Comparison of ENCODE assay signal across 9 cellular contexts in the genomic region with DNA sequence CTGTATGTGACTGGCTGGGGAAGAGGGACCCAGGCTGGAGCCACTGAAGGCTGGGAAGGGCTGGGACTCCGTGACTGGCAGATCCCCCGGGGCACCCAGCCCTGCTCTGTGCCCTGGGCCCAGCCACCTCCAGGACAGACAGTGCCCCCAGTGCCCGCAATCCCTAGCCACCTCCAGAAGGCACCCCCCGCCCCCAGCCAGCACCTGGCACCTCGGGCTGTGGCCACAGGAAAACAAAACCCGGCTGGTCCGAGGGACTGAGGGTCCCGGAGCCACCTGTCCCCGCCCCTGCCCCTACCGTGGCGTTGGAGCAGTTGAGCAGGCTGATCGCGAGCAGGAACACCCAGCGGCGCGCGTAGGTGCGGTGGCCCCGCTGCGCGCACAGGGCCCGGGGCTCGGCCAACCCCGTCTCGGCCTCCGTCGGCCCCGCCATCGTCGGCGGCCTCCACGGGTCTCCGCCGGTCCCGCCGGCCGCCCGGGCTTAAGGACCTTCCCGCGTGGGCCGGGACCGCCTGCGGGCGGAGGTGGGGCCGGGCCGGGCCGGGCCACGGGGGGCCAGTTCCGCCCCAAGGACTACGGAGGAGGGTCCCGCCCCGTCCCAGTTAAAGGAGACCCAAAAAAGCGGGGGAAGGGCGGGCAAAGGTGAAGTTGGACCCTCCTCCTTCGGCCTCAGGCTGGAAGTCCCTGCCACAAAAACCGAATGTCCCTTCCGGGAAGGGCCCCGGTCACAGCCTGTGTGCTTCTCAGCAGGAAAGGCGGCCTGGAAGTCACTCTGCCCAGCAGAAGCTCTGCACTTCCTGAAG. TPM values are rescaled to one million over a fixed set of nuclear protein-coding genes. Genes with fewer than 3 reads are reported as not detected.
DNase-seq lines count a peak whose midpoint lies in the region; ATAC-seq and TF ChIP-seq lines count a peak whose summit lies in the region.
"Had no signal": no experiment of that assay in that cellular context is flagged by ENCODE, and none has a peak within 500 bp of the region (broad histone marks: within the 10 kb centered on the region; RNA-seq: fewer than 3 reads in every experiment).

A gene (minus strand): TSS at position 457 of the 803 bp plus-strand sequence. CDS start 24 bp downstream, at position 433.

- no peak within 1 kb of the TSS for H3K4me3 Mint-ChIP-seq in activated T-cell treated with anti-CD3 and anti-CD28 coated beads, Interleukin-2, amount 50 U/mL, for 72 hours
- peak within 1 kb of the TSS; percentile 60 for H3K4me3 Mint-ChIP-seq in endothelial cell (ENCODE audit: unreplicated experiment)
- H3K4me3 Mint-ChIP-seq in nephron progenitor cell, result no peak within 1 kb of the TSS

- H3K27ac Mint-ChIP-seq in activated T-cell treated with anti-CD3 and anti-CD28 coated beads, Interleukin-2, amount 50 U/mL, for 72 hours, result no peak within 1 kb of the TSS
- H3K27ac Mint-ChIP-seq in endothelial cell (ENCODE audit: unreplicated experiment) (peak within 1 kb of the TSS; percentile 75), nephron progenitor cell (no peak within 1 kb of the TSS)

- H3K4me1 ChIP-seq in mucosa of descending colon (ENCODE audit: low read depth) (peaks cover 34% of the 10 kb centered on the region), upper lobe of left lung (peaks cover 32 to 43% (median 37%) of the 10 kb centered on the region in 4 donors)

- H3K36me3 ChIP-seq in mucosa of descending colon (ENCODE audit: low read depth) (no peaks in the 10 kb centered on the region), upper lobe of left lung (peaks cover 0 to 5% (median 0%) of the 10 kb centered on the region in 4 donors)

- no peak for TF ChIP-seq EP300 in upper lobe of left lung (IDR thresholded peaks at IDR 0.05)

- no peaks in the 10 kb centered on the region for H3K27me3 ChIP-seq in upper lobe of left lung

- no peak within 1 kb of the TSS for H3K4me3 ChIP-seq in mucosa of descending colon
- peak within 1 kb of the TSS; percentile 34 to 61 (median 58) for H3K4me3 ChIP-seq in upper lobe of left lung

- no peaks in the 10 kb centered on the region for H3K9me3 Mint-ChIP-seq in activated T-cell treated with anti-CD3 and anti-CD28 coated beads, Interleukin-2, amount 50 U/mL, for 72 hours
- H3K9me3 Mint-ChIP-seq in endothelial cell (ENCODE audit: unreplicated experiment) (no peaks in the 10 kb centered on the region), nephron progenitor cell (no peaks in the 10 kb centered on the region)

- DNase-seq in activated T-cell treated with anti-CD3 and anti-CD28 coated beads, Interleukin-2, amount 50 U/mL, for 72 hours, result no peak
- DNase-seq in activated T-cell treated with anti-CD3 and anti-CD28 coated beads, Interleukin-2, amount 50 U/mL, for 1 hour, result no peak
- DNase-seq in endothelial cell (ENCODE audit: low spot score) (no peak), mucosa of descending colon (peak; percentile 44 to 63 (median 61)), upper lobe of left lung (peak in 1 of 2 donors; percentile 90), NCI-H1436 treated with DMSO at 0.1 percent for 48 hours (lab: John Stamatoyannopoulos, UW) (no peak), NCI-H524 treated with DMSO at 0.1 percent for 48 hours (lab: John Stamatoyannopoulos, UW) (no peak), nephron progenitor cell (no peak)
- DNase-seq: COR-L47 had no signal

- H3K27ac ChIP-seq in upper lobe of left lung, result peak within 1 kb of the TSS; percentile 82 to 92 (median 88)

- intact Hi-C loops in mucosa of descending colon (cut with DNase I, micrococcal nuclease), result no loop called here

- H3K36me3 Mint-ChIP-seq in activated T-cell treated with anti-CD3 and anti-CD28 coated beads, Interleukin-2, amount 50 U/mL, for 72 hours (ENCODE audit: insufficient read depth in 2 of 2), result no peaks in the 10 kb centered on the region
- H3K36me3 Mint-ChIP-seq in endothelial cell (ENCODE audit: low read depth, unreplicated experiment) (peaks cover 8% of the 10 kb centered on the region), nephron progenitor cell (ENCODE audit: low read depth) (no peaks in the 10 kb centered on the region)

- TF ChIP-seq POLR2A in upper lobe of left lung (IDR thresholded peaks at IDR 0.05), result peak in 1 of 4 donors; percentile 45

- peaks cover 11% of the 10 kb centered on the region for H3K27me3 Mint-ChIP-seq in activated T-cell treated with anti-CD3 and anti-CD28 coated beads, Interleukin-2, amount 50 U/mL, for 72 hours (ENCODE audit: low read depth)
- H3K27me3 Mint-ChIP-seq in endothelial cell (ENCODE audit: unreplicated experiment) (peaks cover 18% of the 10 kb centered on the region), nephron progenitor cell (ENCODE audit: low read depth, poor library complexity) (peaks cover 6% of the 10 kb centered on the region)

- TF ChIP-seq CTCF in endothelial cell (IDR thresholded peaks at IDR 0.05; ENCODE audit: unreplicated experiment) (no peak), mucosa of descending colon (IDR thresholded peaks at IDR 0.05) (no peak), upper lobe of left lung (IDR thresholded peaks at IDR 0.05) (no peak), nephron progenitor cell (IDR thresholded peaks at IDR 0.05) (no peak)

- 12% methylated on average over 39 of the region's 59 CpGs; no CpG with 5 or more reads in 1 of the 2 donors for WGBS in upper lobe of left lung, 2 donors

- ATAC-seq in activated T-cell treated with anti-CD3 and anti-CD28 coated beads, Interleukin-2, amount 50 U/mL, for 72 hours (replicated peaks in 1 of 2), result peak; percentile 29 to 38
- ATAC-seq in mucosa of descending colon (peak; percentile 42), upper lobe of left lung (ENCODE audit: low FRiP score in 2 of 2) (peak in 1 of 2 donors; percentile 69)

- H3K4me1 Mint-ChIP-seq in activated T-cell treated with anti-CD3 and anti-CD28 coated beads, Interleukin-2, amount 50 U/mL, for 72 hours (ENCODE audit: low read depth), result no peaks in the 10 kb centered on the region
- H3K4me1 Mint-ChIP-seq in endothelial cell (ENCODE audit: unreplicated experiment) (peaks cover 19% of the 10 kb centered on the region), nephron progenitor cell (peaks cover 44% of the 10 kb centered on the region)

- H3K9me3 ChIP-seq in mucosa of descending colon (no peaks in the 10 kb centered on the region), upper lobe of left lung (no peaks in the 10 kb centered on the region)

RNA-seq across cellular contexts. Expression of the gene that starts here (rescaled TPM):
- under 1 TPM; 0.29 to 0.37 TPM for total RNA-seq in activated T-cell treated with anti-CD3 and anti-CD28 coated beads, Interleukin-2, amount 50 U/mL, for 72 hours
- 19.9 TPM for total RNA-seq in endothelial cell (ENCODE audit: unreplicated experiment)
- total RNA-seq in mucosa of descending colon, result 10 to 100 TPM in 2 of 3 donors, 1 to 10 TPM in 1; 9.9 to 14.1 (median 11.5) TPM
- 10 to 100 TPM; 12.2 to 65.0 (median 32.3) TPM for total RNA-seq in upper lobe of left lung

Comparison
In these comparisons a context has a peak if more than half of its experiments do, and no peak if none do; other contexts are left out.
1. RNA of the gene that starts here (total RNA-seq): 12.2 to 65.0 TPM in upper lobe of left lung, 19.9 TPM in endothelial cell (single experiment) and 9.9 to 14.1 TPM in mucosa of descending colon; 0.29 to 0.37 TPM in activated T-cell treated with anti-CD3 and anti-CD28 coated beads, Interleukin-2, amount 50 U/mL, for 72 hours; every median in the first group is over 4 times any median in the second.
2. Peak in ATAC-seq in activated T-cell treated with anti-CD3 and anti-CD28 coated beads, Interleukin-2, amount 50 U/mL, for 72 hours; RNA of the gene not detected or under 1 TPM.
3. DNase-seq: peak in mucosa of descending colon (3 of 3); none in activated T-cell treated with anti-CD3 and anti-CD28 coated beads, Interleukin-2, amount 50 U/mL, for 72 hours (0 of 2), activated T-cell treated with anti-CD3 and anti-CD28 coated beads, Interleukin-2, amount 50 U/mL, for 1 hour (single experiment), endothelial cell (single experiment), NCI-H1436 treated with DMSO at 0.1 percent for 48 hours (single experiment), NCI-H524 treated with DMSO at 0.1 percent for 48 hours (single experiment) and nephron progenitor cell (single experiment).